ENCODE assay signal across 1 cellular context in genomic region chr19:32287811-32288227, GRCh38.
TF ChIP-seq lines count a peak whose summit lies in the region.

No MANE protein-coding gene starts in this region.

TF ChIP-seq in H1, 55 proteins besides CTCF, POLR2A, EP300 and RAD21 (continued from another document):
- no peak for TF ChIP-seq CBX5 (IDR thresholded peaks at IDR 0.05; ENCODE audit: low read depth, low read length)
- TF ChIP-seq EGR1 (IDR thresholded peaks at IDR 0.05; ENCODE audit: borderline replicate concordance, low read depth, low read length): no peak
- no peak for TF ChIP-seq CBX8 (IDR thresholded peaks at IDR 0.05; ENCODE audit: borderline replicate concordance, low read depth, low read length)
- TF ChIP-seq MAFK (IDR thresholded peaks at IDR 0.05; ENCODE audit: low read depth, low read length): peak; percentile 61; the same call in 1 of the 2 replicates
- no peak for TF ChIP-seq RFX5 (IDR thresholded peaks at IDR 0.05; ENCODE audit: borderline replicate concordance, low read depth, low read length)
- no peak for TF ChIP-seq RXRA (IDR thresholded peaks at IDR 0.05; ENCODE audit: insufficient read depth, low read depth, low read length)
- TF ChIP-seq CHD1 (IDR thresholded peaks at IDR 0.05; ENCODE audit: low read depth, low read length): no peak
- TF ChIP-seq MAX (IDR thresholded peaks at IDR 0.05): peak; percentile 59
- no peak for TF ChIP-seq FOSL1 (IDR thresholded peaks at IDR 0.05; ENCODE audit: insufficient read depth, low read depth, low read length)
- no peak for TF ChIP-seq RBBP5 (IDR thresholded peaks at IDR 0.05; ENCODE audit: borderline replicate concordance, low read depth, low read length)
- TF ChIP-seq SRF (IDR thresholded peaks at IDR 0.05; ENCODE audit: low read depth, low read length): no peak
- no peak for TF ChIP-seq BACH1 (IDR thresholded peaks at IDR 0.05; ENCODE audit: low read length)
- no peak for TF ChIP-seq SIN3A (conservative IDR thresholded peaks at IDR 0.05 in 1 of 2, IDR thresholded peaks at IDR 0.05 in 1 of 2; ENCODE audit: low read depth in 1 of 2, low read length in 2 of 2)
- TF ChIP-seq SIRT6 (IDR thresholded peaks at IDR 0.05; ENCODE audit: low read length): no peak
- TF ChIP-seq YY1 (IDR thresholded peaks at IDR 0.05; ENCODE audit: low read depth, low read length): peak; percentile 65
